ENCODE assay signal across 1 cellular context in genomic region chr1:40383488-40384412, GRCh38.
A peak's percentile ranks its signal among the peaks of the same experiment; 100 is the strongest.
TF ChIP-seq lines count a peak whose summit lies in the region.

No MANE protein-coding gene starts in this region.

TF ChIP-seq in K562, 482 proteins besides CTCF, POLR2A, EP300 and RAD21 (continued from another document and continues in another):
- TF ChIP-seq THAP7 (CRISPR knock-in tag; IDR thresholded peaks at IDR 0.05) (no peak), MTA3 (IDR thresholded peaks at IDR 0.05; ENCODE audit: borderline replicate concordance) (0 out of 2 replicates have a peak, but pooled peaks have one; percentile 33), TFAP4 (CRISPR knock-in tag; IDR thresholded peaks at IDR 0.05; ENCODE audit: borderline replicate concordance) (peak; percentile 0; the same call in 1 of the 2 replicates), HMG20B (CRISPR knock-in tag; IDR thresholded peaks at IDR 0.05) (no peak), ZNF165 (CRISPR knock-in tag; IDR thresholded peaks at IDR 0.05; ENCODE audit: borderline replicate concordance) (no peak), ZNF639 (CRISPR knock-in tag; conservative IDR thresholded peaks at IDR 0.05 in 1 of 2, IDR thresholded peaks at IDR 0.05 in 1 of 2) (no peak), FOXO4 (CRISPR knock-in tag; IDR thresholded peaks at IDR 0.05) (no peak), PCBP2 (IDR thresholded peaks at IDR 0.05; ENCODE audit: low read depth, low read length, poor library complexity, severe bottlenecking) (no peak), SMARCA5 (IDR thresholded peaks at IDR 0.05) (peak; percentile 92), ZC3H8 (IDR thresholded peaks at IDR 0.05) (no peak; the same call in 1 of the 2 replicates), TAF15 (IDR thresholded peaks at IDR 0.05; ENCODE audit: low read depth, low read length) (no peak), ZNF76 (CRISPR knock-in tag; IDR thresholded peaks at IDR 0.05; ENCODE audit: borderline replicate concordance) (0 out of 2 replicates have a peak, but pooled peaks have one; percentile 55), BRD9 (IDR thresholded peaks at IDR 0.05; ENCODE audit: low read depth, partially characterized antibody) (peak; percentile 89), SRSF9 (IDR thresholded peaks at IDR 0.05; ENCODE audit: borderline replicate concordance, low read depth, low read length) (no peak), SRSF7 (optimal IDR thresholded peaks at IDR 0.05; ENCODE audit: low read depth, low read length) (no peak), ASH1L (IDR thresholded peaks at IDR 0.05; ENCODE audit: borderline replicate concordance, low read depth, partially characterized antibody) (no peak), NR2C2 (CRISPR knock-in tag; IDR thresholded peaks at IDR 0.05) (no peak), NR2C2 (tag; IDR thresholded peaks at IDR 0.05) (no peak; the same call in 1 of the 2 replicates), REST (CRISPR knock-in tag; IDR thresholded peaks at IDR 0.05; ENCODE audit: low read depth) (no peak), ERF (CRISPR knock-in tag; IDR thresholded peaks at IDR 0.05) (no peak), TCF7L2 (IDR thresholded peaks at IDR 0.05; ENCODE audit: low read depth, low read length) (no peak), XRCC3 (IDR thresholded peaks at IDR 0.05) (no peak), CREB5 (CRISPR knock-in tag; IDR thresholded peaks at IDR 0.05) (no peak), RERE (CRISPR knock-in tag; IDR thresholded peaks at IDR 0.05; ENCODE audit: borderline replicate concordance) (no peak), ESRRB (CRISPR knock-in tag; IDR thresholded peaks at IDR 0.05; ENCODE audit: borderline replicate concordance) (no peak), TBL1XR1 (IDR thresholded peaks at IDR 0.05; ENCODE audit: low read length in 2 of 2) (peak in 1 of 2 experiments; percentile 75; a peak in 2 of 4 replicates), DLX4 (CRISPR knock-in tag; IDR thresholded peaks at IDR 0.05) (no peak), TRIM28 (IDR thresholded peaks at IDR 0.05) (peak; percentile 52), ZNF561 (CRISPR knock-in tag; conservative IDR thresholded peaks at IDR 0.05) (no peak), ZNF354B (CRISPR knock-in tag; IDR thresholded peaks at IDR 0.05) (no peak), MCM3 (IDR thresholded peaks at IDR 0.05) (no peak), PML (IDR thresholded peaks at IDR 0.05; ENCODE audit: low read length) (peak; percentile 20; the same call in 1 of the 2 replicates), RBM39 (optimal IDR thresholded peaks at IDR 0.05; ENCODE audit: low read depth, low read length) (no peak), HNRNPUL1 (IDR thresholded peaks at IDR 0.05; ENCODE audit: low read length) (no peak), ZMIZ1 (IDR thresholded peaks at IDR 0.05; ENCODE audit: low read depth in 2 of 2, low read length in 2 of 2) (no peak), STAT5B (CRISPR knock-in tag; IDR thresholded peaks at IDR 0.05) (no peak), DMBX1 (CRISPR knock-in tag; IDR thresholded peaks at IDR 0.05; ENCODE audit: borderline replicate concordance) (peak; percentile 37; the same call in 1 of the 2 replicates), FOXM1 (IDR thresholded peaks at IDR 0.05; ENCODE audit: low read depth) (no peak; the same call in 1 of the 2 replicates), FOXM1 (CRISPR knock-in tag; IDR thresholded peaks at IDR 0.05; ENCODE audit: low read depth) (no peak), PTRF (tag; IDR thresholded peaks at IDR 0.05) (no peak), MTF1 (CRISPR knock-in tag; IDR thresholded peaks at IDR 0.05; ENCODE audit: borderline replicate concordance) (no peak), NR0B1 (IDR thresholded peaks at IDR 0.05; ENCODE audit: partially characterized antibody) (no peak), MECOM (CRISPR knock-in tag; IDR thresholded peaks at IDR 0.05) (peak; percentile 71; the same call in 1 of the 2 replicates), BMI1 (IDR thresholded peaks at IDR 0.05; ENCODE audit: low read length) (no peak)
